Comparison of ENCODE assay signal across 8 cellular contexts in genomic region chr9:95726756-95727155, GRCh38.
DNase-seq lines count a peak whose midpoint lies in the region; ATAC-seq, FAIRE-seq and TF ChIP-seq lines count a peak whose summit lies in the region.

No MANE protein-coding gene starts in this region.

- H3K79me2 ChIP-seq in K562 (ENCODE audit: control insufficient read depth, insufficient read depth, low read length): no peaks in the 10 kb centered on the region

- intact Hi-C loops in K562 (cut with micrococcal nuclease): loop anchor here (5.0 kb wide), 2 partner anchors 336 to 491 kb away; no protein-coding TSS in a partner anchor
- intact Hi-C loops in upper lobe of right lung (cut with DNase I): loop anchor here (10.0 kb wide), 1 partner anchor 212 kb away; the partner anchor contains the start of gene PTCH1

- no TSS peak for BruUV-seq in K562 (replicated peaks; lab: Mats Ljungman, UMichigan)

- ATAC-seq in K562 (peak; percentile 78), upper lobe of right lung (peak; percentile 70), HG02610 (IDR thresholded peaks at IDR 0.05; ENCODE audit: unreplicated experiment) (no peak)

- H3K27ac ChIP-seq in K562 (ENCODE audit: extremely low read depth, low read depth, low read length): no peak overlapping the region
- H3K27ac ChIP-seq in upper lobe of right lung: no peak overlapping the region

- H3K9ac ChIP-seq in K562 (ENCODE audit: insufficient read depth in 1 of 2, low read depth in 2 of 2, low read length in 2 of 2): no peak overlapping the region

- no peak overlapping the region for H3K4me2 ChIP-seq in K562 (ENCODE audit: insufficient read depth, low read length)

- no peak overlapping the region for H3K4me3 ChIP-seq in K562
- no peak overlapping the region for H3K4me3 ChIP-seq in upper lobe of right lung

- no peak for TF ChIP-seq EP300 in K562 (IDR thresholded peaks at IDR 0.05; ENCODE audit: low read length)

- TF ChIP-seq POLR2A in K562 (conservative IDR thresholded peaks at IDR 0.05): no peak

- DNase-seq in NCI-H526 (lab: John Stamatoyannopoulos, UW) (peak; percentile 5 to 53), NCI-H526 treated with DMSO at 0.1 percent for 48 hours (lab: John Stamatoyannopoulos, UW) (no peak), NCI-H1930 (lab: John Stamatoyannopoulos, UW) (peak; percentile 13 to 28), K562 (ENCODE audit: extremely low read depth in 1 of 4, low spot score in 3 of 4) (peak; percentile 15 to 52 (median 34)), iris pigment epithelial cell (ENCODE audit: low read depth) (peak; percentile 48), upper lobe of right lung (no peak)
- no peak for DNase-seq in stimulated activated CD4-positive, alpha-beta T cell treated with anti-CD3 and anti-CD28 coated beads, Interleukin-2, amount 100 ng/mL, for 24 hours

- H4K20me1 ChIP-seq in K562 (replicated peaks; ENCODE audit: control insufficient read depth, insufficient read depth, low read length): no peaks in the 10 kb centered on the region; the same call in 1 of the 2 replicates

- H3K9me1 ChIP-seq in K562 (ENCODE audit: control insufficient read depth, insufficient read depth, low read length): no peaks in the 10 kb centered on the region

- WGBS in K562 (ENCODE audit: insufficient coverage, low coverage, missing lambda C conversion rate): 6% methylated on average over 2 of the region's 2 CpGs

- peak; percentile 52 to 75 (median 63); a peak in 5 of 6 replicates for TF ChIP-seq CTCF in K562 (IDR thresholded peaks at IDR 0.05 in 2 of 3, conservative IDR thresholded peaks at IDR 0.05 in 1 of 3; ENCODE audit: insufficient read depth in 2 of 3, low read depth in 1 of 3, low read length in 3 of 3)
- TF ChIP-seq CTCF in upper lobe of right lung (IDR thresholded peaks at IDR 0.05): peak; percentile 72

- POLR2A ChIA-PET in K562 (lab: Yijun Ruan, JAX): interaction anchor here (1.2 kb wide), 1 partner anchor 12 kb away, joined by 3 read pairs; no protein-coding TSS in a partner anchor

- H3K9me3 ChIP-seq in K562 (replicated peaks; ENCODE audit: control insufficient read depth, insufficient read depth, low read depth, low read length): peaks cover 7% of the 10 kb centered on the region
- no peaks in the 10 kb centered on the region for H3K9me3 ChIP-seq in upper lobe of right lung

- peak; percentile 76 for FAIRE-seq in K562 (lab: Jason Lieb, UNC)

- no peak overlapping the region for H2AFZ ChIP-seq in K562 (ENCODE audit: low read depth, low read length)

- H3K27me3 ChIP-seq in K562 (ENCODE audit: control insufficient read depth in 2 of 2, insufficient read depth in 2 of 2, low read length in 2 of 2) (peaks cover 6 to 16% of the 10 kb centered on the region in 2 experiments; a peak in 4 of 5 replicates), upper lobe of right lung (no peaks in the 10 kb centered on the region)

- TF ChIP-seq RAD21 in K562 (CRISPR knock-in tag; conservative IDR thresholded peaks at IDR 0.05 in 1 of 2, IDR thresholded peaks at IDR 0.05 in 1 of 2): peak in 1 of 2 experiments; percentile 71; a peak in 2 of 4 replicates

- CTCF ChIA-PET in K562 (lab: Yijun Ruan, JAX; ENCODE audit: low intra/inter-chr PET ratio): interaction anchor here (1.6 kb wide), 1 partner anchor 335 kb away, joined by 5 read pairs; no protein-coding TSS in a partner anchor

- peaks cover 0 to 8% of the 10 kb centered on the region in 2 experiments; a peak in 1 of 5 replicates for H3K4me1 ChIP-seq in K562 (replicated peaks in 1 of 2; ENCODE audit: control insufficient read depth in 2 of 2, insufficient read depth in 2 of 2, low read length in 2 of 2)
- no peaks in the 10 kb centered on the region for H3K4me1 ChIP-seq in upper lobe of right lung

- H3K36me3 ChIP-seq in K562 (ENCODE audit: control insufficient read depth, insufficient read depth, low read length) (no peaks in the 10 kb centered on the region), upper lobe of right lung (no peaks in the 10 kb centered on the region)

- in situ Hi-C loops in K562 (cut with MboI): no loop called here

TF ChIP-seq in K562, 482 proteins besides CTCF, POLR2A, EP300 and RAD21:
- TF ChIP-seq AFF4 (CRISPR knock-in tag; IDR thresholded peaks at IDR 0.05): no peak
- TF ChIP-seq SMC3 (conservative IDR thresholded peaks at IDR 0.05; ENCODE audit: insufficient read depth, low read depth, low read length): peak; percentile 56

Comparison
In these comparisons a context has a peak if more than half of its experiments do, and no peak if none do; other contexts are left out.
1. DNase-seq: peak in NCI-H526 (2 of 2), NCI-H1930 (2 of 2), K562 (4 of 4) and iris pigment epithelial cell (single experiment); none in NCI-H526 treated with DMSO at 0.1 percent for 48 hours (single experiment), upper lobe of right lung (single experiment) and stimulated activated CD4-positive, alpha-beta T cell treated with anti-CD3 and anti-CD28 coated beads, Interleukin-2, amount 100 ng/mL, for 24 hours (0 of 2).